In genomic region chr3:141402476-141403171, GRCh38 we compare ENCODE assay signal across 8 cellular contexts. TPM values are rescaled to one million over a fixed set of nuclear protein-coding genes. Genes with fewer than 3 reads are reported as not detected.
DNase-seq lines count a peak whose midpoint lies in the region; TF ChIP-seq lines count a peak whose summit lies in the region.

No MANE protein-coding gene starts in this region.

- no peaks in the 10 kb centered on the region for H3K9me3 ChIP-seq in WERI-Rb-1 (ENCODE audit: severe bottlenecking)

- peak overlapping the region; percentile 88 for H3K27ac ChIP-seq in WERI-Rb-1

- H3K4me3 ChIP-seq in WERI-Rb-1 (ENCODE audit: low read depth, low read length) (peak overlapping the region; percentile 79), kidney epithelial cell (ENCODE audit: low read depth, low read length) (peak overlapping the region; percentile 56)

- TF ChIP-seq CTCF in GM20000 (IDR thresholded peaks at IDR 0.05; ENCODE audit: extremely low read depth, missing control alignments) = no peak
- TF ChIP-seq CTCF in WERI-Rb-1 (IDR thresholded peaks at IDR 0.05; ENCODE audit: low read depth, low read length) = no peak
- no peak for TF ChIP-seq CTCF in kidney epithelial cell (IDR thresholded peaks at IDR 0.05; ENCODE audit: insufficient read depth, low read length, poor library complexity, severe bottlenecking)

- peak; percentile 18 for DNase-seq in DMS79 (lab: John Stamatoyannopoulos, UW)
- DNase-seq in GM20000 (ENCODE audit: low spot score) = peak; percentile 64
- DNase-seq in HPDE6-E6E7 (ENCODE audit: extremely low spot score) = peak; percentile 16
- peak; percentile 56 for DNase-seq in WERI-Rb-1
- peak; percentile 71 for DNase-seq in cerebellum (ENCODE audit: low spot score)
- no peak for DNase-seq in kidney epithelial cell (ENCODE audit: low read depth)
- DNase-seq in stimulated activated CD4-positive, alpha-beta T cell treated with anti-CD3 and anti-CD28 coated beads, Interleukin-1b, Interleukin-23, amount 100 ng/mL, for 4 hours (ENCODE audit: low read depth in 2 of 2) = peak; percentile 13 to 30
- DNase-seq in NCI-H446 treated with DMSO at 0.1 percent for 48 hours (lab: John Stamatoyannopoulos, UW) = no peak

- no peaks in the 10 kb centered on the region for H3K27me3 ChIP-seq in WERI-Rb-1 (ENCODE audit: insufficient read depth, low read depth, severe bottlenecking)
- H3K27me3 ChIP-seq in kidney epithelial cell (ENCODE audit: control insufficient read depth, insufficient read depth, low read length) = no peaks in the 10 kb centered on the region

- peaks cover 29% of the 10 kb centered on the region for H3K36me3 ChIP-seq in WERI-Rb-1
- peaks cover 1% of the 10 kb centered on the region for H3K36me3 ChIP-seq in kidney epithelial cell (ENCODE audit: control insufficient read depth, insufficient read depth, low read length)

RNA-seq across cellular contexts. Expression of gene ZBTB38, which starts 34.3 kb away (rescaled TPM):
- total RNA-seq in cerebellum = 103 TPM
- 85.4 and 87.0 TPM in 2 replicates for total RNA-seq in kidney epithelial cell

Comparison
In these comparisons a context has a peak if more than half of its experiments do, and no peak if none do; other contexts are left out.
1. DNase-seq: peak in DMS79 (single experiment), GM20000 (single experiment), HPDE6-E6E7 (single experiment), WERI-Rb-1 (single experiment), cerebellum (single experiment) and stimulated activated CD4-positive, alpha-beta T cell treated with anti-CD3 and anti-CD28 coated beads, Interleukin-1b, Interleukin-23, amount 100 ng/mL, for 4 hours (2 of 2); none in kidney epithelial cell (single experiment) and NCI-H446 treated with DMSO at 0.1 percent for 48 hours (single experiment).